Comparison of ENCODE assay signal across 1 cellular context in genomic region chr2:197300139-197300538, GRCh38.
TF ChIP-seq lines count a peak whose summit lies in the region.

No MANE protein-coding gene starts in this region.

TF ChIP-seq in GM12878, 131 proteins besides CTCF, POLR2A, EP300 and RAD21 (continued from another document):
- no peak for TF ChIP-seq HSF1 (IDR thresholded peaks at IDR 0.05; ENCODE audit: low read depth, low read length)
- TF ChIP-seq SIN3A (IDR thresholded peaks at IDR 0.05; ENCODE audit: low read depth, low read length) = no peak
- TF ChIP-seq CEBPB (IDR thresholded peaks at IDR 0.05; ENCODE audit: borderline replicate concordance in 1 of 2, low read depth in 2 of 2, low read length in 2 of 2) = no peak
- TF ChIP-seq, protein P1, sequence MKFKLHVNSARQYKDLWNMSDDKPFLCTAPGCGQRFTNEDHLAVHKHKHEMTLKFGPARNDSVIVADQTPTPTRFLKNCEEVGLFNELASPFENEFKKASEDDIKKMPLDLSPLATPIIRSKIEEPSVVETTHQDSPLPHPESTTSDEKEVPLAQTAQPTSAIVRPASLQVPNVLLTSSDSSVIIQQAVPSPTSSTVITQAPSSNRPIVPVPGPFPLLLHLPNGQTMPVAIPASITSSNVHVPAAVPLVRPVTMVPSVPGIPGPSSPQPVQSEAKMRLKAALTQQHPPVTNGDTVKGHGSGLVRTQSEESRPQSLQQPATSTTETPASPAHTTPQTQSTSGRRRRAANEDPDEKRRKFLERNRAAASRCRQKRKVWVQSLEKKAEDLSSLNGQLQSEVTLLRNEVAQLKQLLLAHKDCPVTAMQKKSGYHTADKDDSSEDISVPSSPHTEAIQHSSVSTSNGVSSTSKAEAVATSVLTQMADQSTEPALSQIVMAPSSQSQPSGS (IDR thresholded peaks at IDR 0.05; ENCODE audit: low read length) = no peak
- TF ChIP-seq SRF (IDR thresholded peaks at IDR 0.05; ENCODE audit: low read depth in 2 of 2, low read length in 2 of 2) = no peak
- TF ChIP-seq BHLHE40 (IDR thresholded peaks at IDR 0.05; ENCODE audit: borderline replicate concordance in 1 of 2, low read depth in 2 of 2, low read length in 1 of 2) = no peak
- no peak for TF ChIP-seq ZZZ3 (IDR thresholded peaks at IDR 0.05; ENCODE audit: control insufficient read depth, insufficient read length, low read depth)
- TF ChIP-seq SP1 (IDR thresholded peaks at IDR 0.05; ENCODE audit: low read depth, low read length) = no peak
- no peak for TF ChIP-seq FOXM1 (IDR thresholded peaks at IDR 0.05; ENCODE audit: low read depth, low read length)
- TF ChIP-seq MEF2A (IDR thresholded peaks at IDR 0.05; ENCODE audit: insufficient read depth, low read depth, low read length) = no peak
- TF ChIP-seq CBX3 (IDR thresholded peaks at IDR 0.05; ENCODE audit: borderline replicate concordance, low read depth) = no peak
- no peak for TF ChIP-seq TBL1XR1 (IDR thresholded peaks at IDR 0.05; ENCODE audit: low read depth, low read length)
- no peak for TF ChIP-seq ZNF687 (IDR thresholded peaks at IDR 0.05)
